In the genomic region with DNA sequence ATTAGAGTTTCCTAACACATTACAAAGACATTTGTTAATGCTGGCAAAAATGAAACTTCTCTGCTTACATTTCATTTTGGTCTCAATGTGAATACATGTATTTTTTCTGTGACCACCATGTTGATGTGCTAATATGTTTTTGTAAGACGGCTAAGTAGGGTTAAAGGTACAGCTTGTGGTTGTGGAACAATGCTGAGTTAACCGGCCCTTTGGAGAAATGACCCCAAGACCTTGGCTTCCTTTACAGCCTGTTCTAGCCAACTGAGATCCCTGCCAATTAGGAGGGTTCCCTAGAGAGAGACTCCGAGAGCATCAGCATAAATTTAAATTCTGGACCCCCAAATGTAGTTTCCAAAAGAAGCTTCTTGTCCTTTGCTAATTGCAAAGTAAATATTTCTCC, we compare ENCODE assay signal across 22 cellular contexts. TPM values are rescaled to one million over a fixed set of nuclear protein-coding genes. Genes with fewer than 3 reads are reported as not detected.
DNase-seq lines count a peak whose midpoint lies in the region; ATAC-seq lines count a peak whose summit lies in the region.
"Had no signal": no experiment of that assay in that cellular context is flagged by ENCODE, and none has a peak within 500 bp of the region (broad histone marks: within the 10 kb centered on the region; RNA-seq: fewer than 3 reads in every experiment).

No MANE protein-coding gene starts in this region.

- H3K4me3 ChIP-seq in mesenchymal stem cell (ENCODE audit: insufficient read depth in 1 of 2, low read depth in 1 of 2, low read length in 2 of 2) = no peak overlapping the region
- H3K4me3 ChIP-seq in aorta (ENCODE audit: low read length in 2 of 2) = no peak overlapping the region
- H3K4me3 ChIP-seq: HAP-1, Peyer's patch had no signal

- H3K36me3 ChIP-seq in mesenchymal stem cell (ENCODE audit: control insufficient read depth in 1 of 2, insufficient read depth in 2 of 2, low read depth in 1 of 2, low read length in 2 of 2) = no peaks in the 10 kb centered on the region
- H3K36me3 ChIP-seq in aorta (ENCODE audit: control insufficient read depth in 1 of 2, insufficient read depth in 2 of 2, low read length in 1 of 2) = no peaks in the 10 kb centered on the region
- H3K36me3 ChIP-seq: BE2C, HAP-1, Peyer's patch had no signal

- no peak overlapping the region for H3K27ac Mint-ChIP-seq in activated T-helper 17 cell treated with anti-CD3 and anti-CD28 coated beads, Interleukin-2, amount 50 U/mL, for 72 hours
- H3K27ac Mint-ChIP-seq: CD4-positive, alpha-beta memory T cell; IgD-negative memory B cell had no signal

- H3K4me2 ChIP-seq in mesenchymal stem cell (ENCODE audit: low read length, poor library complexity, severe bottlenecking) = no peak overlapping the region

- H3K79me1 ChIP-seq in mesenchymal stem cell (replicated peaks; ENCODE audit: low read length, poor library complexity, severe bottlenecking) = no peaks in the 10 kb centered on the region

- 41% methylated on average over 3 of the region's 3 CpGs for WGBS in mesenchymal stem cell
- 14 to 18% methylated on average over 3 of the region's 3 CpGs for WGBS in aorta, 2 donors

- H3K9me3 Mint-ChIP-seq in activated T-helper 17 cell treated with anti-CD3 and anti-CD28 coated beads, Interleukin-2, amount 50 U/mL, for 72 hours = no peaks in the 10 kb centered on the region
- H3K9me3 Mint-ChIP-seq: IgD-negative memory B cell had no signal

- no peaks in the 10 kb centered on the region for H3K9me3 ChIP-seq in mesenchymal stem cell (ENCODE audit: control insufficient read depth, low read length)
- H3K9me3 ChIP-seq in aorta (ENCODE audit: control insufficient read depth, low read length) = no peaks in the 10 kb centered on the region
- H3K9me3 ChIP-seq: BE2C, HAP-1, Peyer's patch had no signal

- H3K14ac ChIP-seq in mesenchymal stem cell (ENCODE audit: low read length in 2 of 2) = no peak overlapping the region

- ATAC-seq in aorta (ENCODE audit: low FRiP score) = peak; percentile 56
- no peak for ATAC-seq in GM19351 (IDR thresholded peaks at IDR 0.05; ENCODE audit: unreplicated experiment)
- no peak for ATAC-seq in activated T-helper 17 cell treated with anti-CD3 and anti-CD28 coated beads, Interleukin-2, amount 50 U/mL, for 72 hours (replicated peaks)

- no peak overlapping the region for H2BK15ac ChIP-seq in mesenchymal stem cell (ENCODE audit: low read depth, poor library complexity, severe bottlenecking)

- peaks cover 9% of the 10 kb centered on the region for H3K27me3 Mint-ChIP-seq in activated T-helper 17 cell treated with anti-CD3 and anti-CD28 coated beads, Interleukin-2, amount 50 U/mL, for 72 hours
- H3K27me3 Mint-ChIP-seq: IgD-negative memory B cell had no signal

- intact Hi-C loops in aorta (cut with DNase I) = no loop called here

- H3K27ac ChIP-seq in mesenchymal stem cell (ENCODE audit: low read length, poor library complexity, severe bottlenecking) (no peak overlapping the region), aorta (ENCODE audit: low read depth in 1 of 2, low read length in 2 of 2) (no peak overlapping the region)
- H3K27ac ChIP-seq: Peyer's patch had no signal

- H3K4me3 Mint-ChIP-seq in activated T-helper 17 cell treated with anti-CD3 and anti-CD28 coated beads, Interleukin-2, amount 50 U/mL, for 72 hours = no peak overlapping the region
- H3K4me3 Mint-ChIP-seq: CD4-positive, alpha-beta memory T cell; IgD-negative memory B cell had no signal

- H2AK5ac ChIP-seq in mesenchymal stem cell (ENCODE audit: low read length, severe bottlenecking) = no peak overlapping the region

- H3K4ac ChIP-seq in mesenchymal stem cell (ENCODE audit: low read depth in 1 of 2, low read length in 2 of 2) = no peak overlapping the region

- H3K23ac ChIP-seq in mesenchymal stem cell (ENCODE audit: low read length in 2 of 2) = no peak overlapping the region

- no peak overlapping the region for H3K9ac ChIP-seq in mesenchymal stem cell (ENCODE audit: low read length)

- H3K4me1 Mint-ChIP-seq in activated T-helper 17 cell treated with anti-CD3 and anti-CD28 coated beads, Interleukin-2, amount 50 U/mL, for 72 hours = no peaks in the 10 kb centered on the region
- H3K4me1 Mint-ChIP-seq: CD4-positive, alpha-beta memory T cell had no signal

- no peak overlapping the region for H2AFZ ChIP-seq in mesenchymal stem cell (ENCODE audit: low read depth, low read length)

- H2BK120ac ChIP-seq in mesenchymal stem cell (ENCODE audit: low read depth, low read length) = no peak overlapping the region

- H4K91ac ChIP-seq in mesenchymal stem cell (ENCODE audit: low read length) = no peak overlapping the region

- no peaks in the 10 kb centered on the region for H3K36me3 Mint-ChIP-seq in activated T-helper 17 cell treated with anti-CD3 and anti-CD28 coated beads, Interleukin-2, amount 50 U/mL, for 72 hours (ENCODE audit: low read depth)
- H3K36me3 Mint-ChIP-seq: CD4-positive, alpha-beta memory T cell had no signal

- no peak overlapping the region for H3K18ac ChIP-seq in mesenchymal stem cell (ENCODE audit: low read depth in 1 of 2, low read length in 2 of 2)

- DNase-seq in astrocyte of the hippocampus (ENCODE audit: low read depth, low spot score) = peak; percentile 20
- DNase-seq in fibroblast of gingiva (ENCODE audit: low read depth) = peak; percentile 51
- peak; percentile 39 for DNase-seq in mesenchymal stem cell
- DNase-seq in aorta = no peak
- DNase-seq in GDM1 (lab: John Stamatoyannopoulos, UW) = no peak
- no peak for DNase-seq in activated CD4-positive, alpha-beta T cell treated with anti-CD3 and anti-CD28 coated beads for 4 hours
- DNase-seq: BE2C; CD4-positive, alpha-beta memory T cell; DMS79; NCI-H1417; NCI-H1930; NCI-H2171; NCI-H446 treated with DMSO at 0.1 percent for 48 hours; NCI-H774; Peyer's patch; Right ventricle myocardium superior had no signal

- H2BK5ac ChIP-seq in mesenchymal stem cell (ENCODE audit: low read depth, low read length, poor library complexity, severe bottlenecking) = no peak overlapping the region

- H3K27me3 ChIP-seq in mesenchymal stem cell (ENCODE audit: control insufficient read depth in 1 of 2, insufficient read depth in 1 of 2, low read length in 2 of 2) (no peaks in the 10 kb centered on the region), aorta (ENCODE audit: control insufficient read depth in 1 of 2, insufficient read depth in 2 of 2, low read length in 1 of 2) (peaks cover 0 to 1% of the 10 kb centered on the region in 2 donors)
- H3K27me3 ChIP-seq: BE2C, Peyer's patch had no signal

- H2BK12ac ChIP-seq in mesenchymal stem cell (ENCODE audit: low read length in 2 of 2) = no peak overlapping the region

- H4K8ac ChIP-seq in mesenchymal stem cell (ENCODE audit: low read length) = no peak overlapping the region

- no peaks in the 10 kb centered on the region for H3K4me1 ChIP-seq in mesenchymal stem cell (ENCODE audit: control insufficient read depth, insufficient read depth, low read depth, low read length)
- no peaks in the 10 kb centered on the region for H3K4me1 ChIP-seq in aorta (ENCODE audit: control insufficient read depth in 1 of 2, insufficient read depth in 2 of 2, low read length in 2 of 2)
- H3K4me1 ChIP-seq: BE2C, Peyer's patch had no signal

RNA-seq across cellular contexts. Expression of a gene that starts 44.3 kb away (rescaled TPM):
- polyA plus RNA-seq in mesenchymal stem cell (2013, experiment 1 of 2) = 2.1 TPM
- 2.4 TPM for polyA plus RNA-seq in mesenchymal stem cell (2013, experiment 2 of 2)
- 10 to 100 TPM in 1 of 2 donors, 1 to 10 TPM in 1; 5.2 to 12.5 TPM for total RNA-seq in aorta
- under 1 TPM in 1 of 2 donors, not detected in 1; 0.38 TPM for polyA plus RNA-seq in aorta
- not detected for total RNA-seq in activated T-helper 17 cell treated with anti-CD3 and anti-CD28 coated beads, Interleukin-2, amount 50 U/mL, for 72 hours
- total RNA-seq: CD4-positive, alpha-beta memory T cell; HT-29 had no signal
- polyA plus RNA-seq: AG04450; CD4-positive, alpha-beta memory T cell; IgD-negative memory B cell had no signal

Comparison
In these comparisons a context has a peak if more than half of its experiments do, and no peak if none do; other contexts are left out.
1. DNase-seq: peak in astrocyte of the hippocampus (single experiment), fibroblast of gingiva (single experiment) and mesenchymal stem cell (single experiment); none in aorta (0 of 2), GDM1 (single experiment) and activated CD4-positive, alpha-beta T cell treated with anti-CD3 and anti-CD28 coated beads for 4 hours (0 of 2).
2. RNA of a gene that starts 44.3 kb away (total RNA-seq): 5.2 to 12.5 TPM in aorta; not detected in activated T-helper 17 cell treated with anti-CD3 and anti-CD28 coated beads, Interleukin-2, amount 50 U/mL, for 72 hours; every median in the first group is over 4 times any median in the second.